8 cellular contexts compared by ENCODE assay signal in genomic region chr22:37198290-37199102, GRCh38. TPM values are rescaled to one million over a fixed set of nuclear protein-coding genes. Genes with fewer than 3 reads are reported as not detected.
DNase-seq lines count a peak whose midpoint lies in the region; ATAC-seq and TF ChIP-seq lines count a peak whose summit lies in the region.

No MANE protein-coding gene starts in this region.

- H3K9me3 ChIP-seq in PC-3 (ENCODE audit: low read length) (no peaks in the 10 kb centered on the region), esophagus (ENCODE audit: control insufficient read depth in 2 of 2, insufficient read depth in 1 of 2, low read depth in 1 of 2, low read length in 1 of 2) (no peaks in the 10 kb centered on the region), mucosa of rectum (ENCODE audit: control insufficient read depth in 2 of 2, low read length in 2 of 2) (no peaks in the 10 kb centered on the region)

- peaks cover 40% of the 10 kb centered on the region for H3K4me1 ChIP-seq in PC-3 (ENCODE audit: insufficient read depth, low read length)
- H3K4me1 ChIP-seq in esophagus (ENCODE audit: control insufficient read depth in 2 of 2, insufficient read depth in 2 of 2, low read length in 1 of 2): peaks cover 13 to 23% of the 10 kb centered on the region in 2 donors
- peaks cover 40 to 41% of the 10 kb centered on the region in 2 donors for H3K4me1 ChIP-seq in mucosa of rectum (ENCODE audit: control insufficient read depth in 2 of 2, insufficient read depth in 2 of 2, low read length in 2 of 2)

- BruUV-seq in PC-3 (replicated peaks; lab: Mats Ljungman, UMichigan): TSS peak; percentile 36

- no peaks in the 10 kb centered on the region for H3K9me2 ChIP-seq in PC-3 (replicated peaks; ENCODE audit: low read length)

- POLR2A ChIA-PET in PC-3 (lab: Charles Lee; ENCODE audit: unreplicated experiment): no interaction called here

- peak overlapping the region; percentile 94 for H3K4me2 ChIP-seq in PC-3 (ENCODE audit: low read length)

- no peaks in the 10 kb centered on the region for H4K20me1 ChIP-seq in PC-3 (ENCODE audit: low read length)

- no peaks in the 10 kb centered on the region for H3K79me2 ChIP-seq in PC-3 (ENCODE audit: low read length)

- no peaks in the 10 kb centered on the region for H3F3A ChIP-seq in PC-3 (ENCODE audit: low read length, unreplicated experiment)

- H3K4me3 Mint-ChIP-seq in activated T-cell treated with anti-CD3 and anti-CD28 coated beads, Interleukin-2, amount 50 U/mL, for 4 hours: peak overlapping the region; percentile 83

- H3K9ac ChIP-seq in PC-3 (ENCODE audit: low read length): peak overlapping the region; percentile 95
- peak overlapping the region; percentile 95 to 98 for H3K9ac ChIP-seq in mucosa of rectum (ENCODE audit: low read depth in 1 of 2, low read length in 2 of 2)

- H3K4me3 ChIP-seq in PC-3 (ENCODE audit: low read length) (peak overlapping the region; percentile 69), esophagus (ENCODE audit: low read depth in 1 of 2, low read length in 2 of 2) (peak overlapping the region; percentile 66 to 77), mucosa of rectum (ENCODE audit: low read length in 2 of 2) (peak overlapping the region; percentile 77 to 90)

- no peaks in the 10 kb centered on the region for H3K27me3 Mint-ChIP-seq in activated T-cell treated with anti-CD3 and anti-CD28 coated beads, Interleukin-2, amount 50 U/mL, for 4 hours (ENCODE audit: low read depth)

- peak; percentile 43 for DNase-seq in GF-D8 (lab: John Stamatoyannopoulos, UW)
- peak; percentile 81 for DNase-seq in PC-3
- DNase-seq in activated T-cell treated with anti-CD3 and anti-CD28 coated beads, Interleukin-2, amount 50 U/mL, for 4 hours: peak; percentile 95
- DNase-seq in stimulated activated CD8-positive, alpha-beta memory T cell treated with anti-CD3 and anti-CD28 coated beads, Interleukin-4, amount 100 ng/mL, for 24 hours (ENCODE audit: low read depth): peak; percentile 87

- 2 to 3% methylated on average over 51 of the region's 51 CpGs for WGBS in esophagus, 2 donors

- H3K36me3 Mint-ChIP-seq in activated T-cell treated with anti-CD3 and anti-CD28 coated beads, Interleukin-2, amount 50 U/mL, for 4 hours (ENCODE audit: insufficient read depth): no peaks in the 10 kb centered on the region

- TF ChIP-seq CTCF in PC-3 (conservative IDR thresholded peaks at IDR 0.05; ENCODE audit: low read depth, low read length): peak; percentile 67

- H3K27me3 ChIP-seq in PC-3 (ENCODE audit: low read length) (no peaks in the 10 kb centered on the region), esophagus (ENCODE audit: control insufficient read depth in 1 of 2, insufficient read depth in 2 of 2, low read length in 2 of 2) (no peaks in the 10 kb centered on the region), mucosa of rectum (ENCODE audit: control insufficient read depth in 2 of 2, insufficient read depth in 2 of 2, low read length in 2 of 2) (no peaks in the 10 kb centered on the region)

- H2AFZ ChIP-seq in PC-3 (ENCODE audit: low read length): peak overlapping the region; percentile 92

- H3K27ac ChIP-seq in PC-3 (ENCODE audit: low read length) (peak overlapping the region; percentile 97), esophagus (ENCODE audit: low read depth in 2 of 2, low read length in 1 of 2) (peak overlapping the region; percentile 96 to 97), mucosa of rectum (ENCODE audit: low read depth in 2 of 2, low read length in 2 of 2) (peak overlapping the region; percentile 88 to 95)

- no peaks in the 10 kb centered on the region for H3K36me3 ChIP-seq in PC-3 (ENCODE audit: low read depth, low read length)
- no peaks in the 10 kb centered on the region for H3K36me3 ChIP-seq in esophagus (ENCODE audit: control insufficient read depth in 2 of 2, insufficient read depth in 2 of 2, low read length in 1 of 2)
- H3K36me3 ChIP-seq in mucosa of rectum (ENCODE audit: control insufficient read depth in 2 of 2, insufficient read depth in 2 of 2, low read length in 2 of 2): no peaks in the 10 kb centered on the region

- H3K4me1 Mint-ChIP-seq in activated T-cell treated with anti-CD3 and anti-CD28 coated beads, Interleukin-2, amount 50 U/mL, for 4 hours (ENCODE audit: low read depth): peaks cover 35% of the 10 kb centered on the region

- CTCF ChIA-PET in PC-3 (lab: Charles Lee): interaction anchor here (1.0 to 1.2 kb wide), 2 partner anchors 33 to 147 kb away, joined by 3 to 5 read pairs; partner anchors contain the start of gene KCTD17

- ATAC-seq in HG03280 (IDR thresholded peaks at IDR 0.05; ENCODE audit: unreplicated experiment) (peak; percentile 32), PC-3 (peak; percentile 37), HG03175 (IDR thresholded peaks at IDR 0.05; ENCODE audit: unreplicated experiment) (no peak)
- ATAC-seq in activated T-cell treated with anti-CD3 and anti-CD28 coated beads, Interleukin-2, amount 50 U/mL, for 4 hours: peak; percentile 41 to 46

- intact Hi-C loops in PC-3 (cut with micrococcal nuclease): loop anchor here (1.0 to 10.0 kb wide), 3 partner anchors 32 to 212 kb away; no protein-coding TSS in a partner anchor

- H3K9me3 Mint-ChIP-seq in activated T-cell treated with anti-CD3 and anti-CD28 coated beads, Interleukin-2, amount 50 U/mL, for 4 hours: no peaks in the 10 kb centered on the region

RNA-seq across cellular contexts. Expression of gene C1QTNF6, which starts 10.4 kb away (rescaled TPM):
- 3.8 and 5.5 TPM in 2 replicates for total RNA-seq in PC-3 (2014; rRNA removed)
- total RNA-seq in activated T-cell treated with anti-CD3 and anti-CD28 coated beads, Interleukin-2, amount 50 U/mL, for 4 hours: 1 to 10 TPM in 2 of 3 donors, under 1 TPM in 1; 0.96 to 2.4 (median 1.2) TPM
- polyA plus RNA-seq in esophagus: 1 to 10 TPM; 1.3 to 4.9 TPM

RNA-seq across cellular contexts. Expression of gene SSTR3, which starts 13.8 kb away (rescaled TPM):
- 0.55 TPM in 1 of 2 replicates, not detected in the other for total RNA-seq in PC-3 (2014; rRNA removed)
- 1 to 10 TPM; 1.7 to 2.3 (median 1.9) TPM for total RNA-seq in activated T-cell treated with anti-CD3 and anti-CD28 coated beads, Interleukin-2, amount 50 U/mL, for 4 hours
- under 1 TPM in 1 of 2 donors, not detected in 1; 0.02 TPM for polyA plus RNA-seq in esophagus

RNA-seq across cellular contexts. Expression of gene RAC2, which starts 45.6 kb away (rescaled TPM):
- total RNA-seq in PC-3 (2014; rRNA removed): 50.5 and 54.5 TPM in 2 replicates
- total RNA-seq in activated T-cell treated with anti-CD3 and anti-CD28 coated beads, Interleukin-2, amount 50 U/mL, for 4 hours: 100 to 1,000 TPM; 388 to 432 (median 395) TPM
- polyA plus RNA-seq in esophagus: 1 to 10 TPM; 7.2 to 9.4 TPM

RNA-seq across cellular contexts. Expression of gene IL2RB, which starts 48.8 kb away (rescaled TPM):
- total RNA-seq in PC-3 (2014; rRNA removed): not detected in 2 replicates
- total RNA-seq in activated T-cell treated with anti-CD3 and anti-CD28 coated beads, Interleukin-2, amount 50 U/mL, for 4 hours: 100 to 1,000 TPM; 178 to 212 (median 206) TPM
- polyA plus RNA-seq in esophagus: 1 to 10 TPM in 1 of 2 donors, under 1 TPM in 1; 0.65 to 1.2 TPM

Comparison
In these comparisons a context has a peak if more than half of its experiments do, and no peak if none do; other contexts are left out.
1. DNase-seq: peak in every context shown above with its lines; median percentile 95 in activated T-cell treated with anti-CD3 and anti-CD28 coated beads, Interleukin-2, amount 50 U/mL, for 4 hours; 87 in stimulated activated CD8-positive, alpha-beta memory T cell treated with anti-CD3 and anti-CD28 coated beads, Interleukin-4, amount 100 ng/mL, for 24 hours; 81 in PC-3; 43 in GF-D8.